ENCODE assay signal across 1 cellular context in the genomic region with DNA sequence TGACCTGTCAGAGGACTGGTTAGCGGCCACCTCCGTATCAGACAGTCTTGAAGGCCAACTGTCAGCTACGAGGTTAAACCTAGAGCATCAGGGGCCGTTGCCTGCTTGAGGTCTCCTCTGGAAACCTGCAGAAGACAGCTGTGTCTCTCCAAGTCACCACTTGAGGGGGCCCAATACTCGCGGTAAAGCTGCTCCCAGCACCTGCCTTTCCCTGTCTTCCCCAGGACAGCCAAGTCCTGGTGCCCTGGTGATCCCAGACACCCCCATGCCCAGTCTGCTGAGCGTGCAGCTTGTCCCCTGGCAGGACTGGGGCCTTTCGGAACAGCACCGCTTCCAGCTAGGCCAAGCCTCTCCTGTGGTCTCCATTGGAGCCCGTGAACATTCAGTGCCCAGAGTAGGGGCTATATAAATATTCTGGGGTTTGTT.
A peak's percentile ranks its signal among the peaks of the same experiment; 100 is the strongest.
TF ChIP-seq lines count a peak whose summit lies in the region.

No MANE protein-coding gene starts in this region.

TF ChIP-seq in HepG2, 621 proteins besides CTCF, POLR2A, EP300 and RAD21 (continued from another document and continues in another):
- TF ChIP-seq, protein P1, sequence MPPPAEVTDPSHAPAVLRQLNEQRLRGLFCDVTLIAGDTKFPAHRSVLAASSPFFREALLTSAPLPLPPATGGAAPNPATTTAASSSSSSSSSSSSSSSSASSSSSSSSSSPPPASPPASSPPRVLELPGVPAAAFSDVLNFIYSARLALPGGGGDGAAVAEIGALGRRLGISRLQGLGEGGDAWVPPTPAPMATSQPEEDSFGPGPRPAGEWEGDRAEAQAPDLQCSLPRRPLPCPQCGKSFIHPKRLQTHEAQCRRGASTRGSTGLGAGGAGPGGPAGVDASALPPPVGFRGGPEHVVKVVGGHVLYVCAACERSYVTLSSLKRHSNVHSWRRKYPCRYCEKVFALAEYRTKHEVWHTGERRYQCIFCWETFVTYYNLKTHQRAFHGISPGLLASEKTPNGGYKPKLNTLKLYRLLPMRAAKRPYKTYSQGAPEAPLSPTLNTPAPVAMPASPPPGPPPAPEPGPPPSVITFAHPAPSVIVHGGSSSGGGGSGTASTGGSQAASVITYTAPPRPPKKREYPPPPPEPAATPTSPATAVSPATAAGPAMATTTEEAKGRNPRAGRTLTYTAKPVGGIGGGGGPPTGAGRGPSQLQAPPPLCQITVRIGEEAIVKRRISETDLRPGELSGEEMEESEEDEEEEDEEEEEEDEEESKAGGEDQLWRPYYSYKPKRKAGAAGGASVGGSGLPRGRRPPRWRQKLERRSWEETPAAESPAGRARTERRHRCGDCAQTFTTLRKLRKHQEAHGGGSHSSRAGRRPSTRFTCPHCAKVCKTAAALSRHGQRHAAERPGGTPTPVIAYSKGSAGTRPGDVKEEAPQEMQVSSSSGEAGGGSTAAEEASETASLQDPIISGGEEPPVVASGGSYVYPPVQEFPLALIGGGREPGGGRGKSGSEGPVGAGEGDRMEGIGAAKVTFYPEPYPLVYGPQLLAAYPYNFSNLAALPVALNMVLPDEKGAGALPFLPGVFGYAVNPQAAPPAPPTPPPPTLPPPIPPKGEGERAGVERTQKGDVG (CRISPR knock-in tag; IDR thresholded peaks at IDR 0.05; ENCODE audit: borderline replicate concordance) = peak; percentile 24; the same call in 1 of the 2 replicates
- TF ChIP-seq ISX (CRISPR knock-in tag; conservative IDR thresholded peaks at IDR 0.05) (no peak), SUZ12 (IDR thresholded peaks at IDR 0.05; ENCODE audit: low read depth, low read length) (no peak), ZSCAN21 (CRISPR knock-in tag; IDR thresholded peaks at IDR 0.05; ENCODE audit: borderline replicate concordance) (peak; percentile 24; the same call in 1 of the 2 replicates), RXRA (CRISPR knock-in tag; IDR thresholded peaks at IDR 0.05) (0 out of 2 replicates have a peak, but pooled peaks have one; percentile 23), KLF11 (CRISPR knock-in tag; IDR thresholded peaks at IDR 0.05) (0 out of 2 replicates have a peak, but pooled peaks have one; percentile 32), ZNF44 (CRISPR knock-in tag; IDR thresholded peaks at IDR 0.05) (0 out of 2 replicates have a peak, but pooled peaks have one; percentile 8), ZBTB37 (CRISPR knock-in tag; IDR thresholded peaks at IDR 0.05) (no peak), ZNF224 (CRISPR knock-in tag; IDR thresholded peaks at IDR 0.05) (no peak), MBNL3 (CRISPR knock-in tag; conservative IDR thresholded peaks at IDR 0.05) (no peak), MED13 (CRISPR knock-in tag; IDR thresholded peaks at IDR 0.05) (no peak), CENPT (CRISPR knock-in tag; IDR thresholded peaks at IDR 0.05; ENCODE audit: low read depth) (no peak), FOXK1 (CRISPR knock-in tag; IDR thresholded peaks at IDR 0.05; ENCODE audit: borderline replicate concordance, low read depth) (no peak), RORA (CRISPR knock-in tag; IDR thresholded peaks at IDR 0.05) (no peak), SETDB1 (CRISPR knock-in tag; IDR thresholded peaks at IDR 0.05; ENCODE audit: borderline replicate concordance) (no peak), PHF21A (CRISPR knock-in tag; IDR thresholded peaks at IDR 0.05) (no peak), ZNF660 (CRISPR knock-in tag; IDR thresholded peaks at IDR 0.05; ENCODE audit: borderline replicate concordance, low read depth) (no peak), ZFP41 (CRISPR knock-in tag; IDR thresholded peaks at IDR 0.05; ENCODE audit: borderline replicate concordance) (no peak), ZNF121 (CRISPR knock-in tag; IDR thresholded peaks at IDR 0.05) (no peak), SOX6 (IDR thresholded peaks at IDR 0.05) (no peak), SOX6 (CRISPR knock-in tag; IDR thresholded peaks at IDR 0.05) (no peak), NPAS2 (CRISPR knock-in tag; IDR thresholded peaks at IDR 0.05; ENCODE audit: borderline replicate concordance) (no peak), ZNF552 (CRISPR knock-in tag; IDR thresholded peaks at IDR 0.05; ENCODE audit: borderline replicate concordance) (no peak), ZNF12 (CRISPR knock-in tag; IDR thresholded peaks at IDR 0.05) (no peak), KLF6 (CRISPR knock-in tag; IDR thresholded peaks at IDR 0.05) (0 out of 2 replicates have a peak, but pooled peaks have one; percentile 37), ZNF792 (CRISPR knock-in tag; IDR thresholded peaks at IDR 0.05) (0 out of 2 replicates have a peak, but pooled peaks have one; percentile 28), HOXA7 (CRISPR knock-in tag; IDR thresholded peaks at IDR 0.05) (no peak), ZNF230 (CRISPR knock-in tag; IDR thresholded peaks at IDR 0.05) (0 out of 2 replicates have a peak, but pooled peaks have one; percentile 41), ZEB1 (IDR thresholded peaks at IDR 0.05; ENCODE audit: insufficient replicate concordance, low read depth) (no peak), MED1 (CRISPR knock-in tag; IDR thresholded peaks at IDR 0.05) (no peak), HMGA1 (CRISPR knock-in tag; conservative IDR thresholded peaks at IDR 0.05) (no peak), JUND (CRISPR knock-in tag; IDR thresholded peaks at IDR 0.05) (no peak), FOXA3 (CRISPR knock-in tag; IDR thresholded peaks at IDR 0.05) (no peak), ZBTB7B (CRISPR knock-in tag; IDR thresholded peaks at IDR 0.05) (no peak), ZNF30 (CRISPR knock-in tag; IDR thresholded peaks at IDR 0.05) (no peak), ZNF746 (CRISPR knock-in tag; IDR thresholded peaks at IDR 0.05) (peak; percentile 46; the same call in 1 of the 2 replicates), ATM (IDR thresholded peaks at IDR 0.05; ENCODE audit: borderline replicate concordance) (no peak), RFXANK (CRISPR knock-in tag; IDR thresholded peaks at IDR 0.05) (no peak), ELF4 (CRISPR knock-in tag; IDR thresholded peaks at IDR 0.05; ENCODE audit: borderline replicate concordance) (no peak), SMARCC2 (IDR thresholded peaks at IDR 0.05) (no peak), KDM6A (CRISPR knock-in tag; IDR thresholded peaks at IDR 0.05; ENCODE audit: low read depth) (no peak), ATF1 (CRISPR knock-in tag; IDR thresholded peaks at IDR 0.05) (no peak), ZNF724P (CRISPR knock-in tag; IDR thresholded peaks at IDR 0.05; ENCODE audit: borderline replicate concordance) (no peak)
- TF ChIP-seq, protein P2, sequence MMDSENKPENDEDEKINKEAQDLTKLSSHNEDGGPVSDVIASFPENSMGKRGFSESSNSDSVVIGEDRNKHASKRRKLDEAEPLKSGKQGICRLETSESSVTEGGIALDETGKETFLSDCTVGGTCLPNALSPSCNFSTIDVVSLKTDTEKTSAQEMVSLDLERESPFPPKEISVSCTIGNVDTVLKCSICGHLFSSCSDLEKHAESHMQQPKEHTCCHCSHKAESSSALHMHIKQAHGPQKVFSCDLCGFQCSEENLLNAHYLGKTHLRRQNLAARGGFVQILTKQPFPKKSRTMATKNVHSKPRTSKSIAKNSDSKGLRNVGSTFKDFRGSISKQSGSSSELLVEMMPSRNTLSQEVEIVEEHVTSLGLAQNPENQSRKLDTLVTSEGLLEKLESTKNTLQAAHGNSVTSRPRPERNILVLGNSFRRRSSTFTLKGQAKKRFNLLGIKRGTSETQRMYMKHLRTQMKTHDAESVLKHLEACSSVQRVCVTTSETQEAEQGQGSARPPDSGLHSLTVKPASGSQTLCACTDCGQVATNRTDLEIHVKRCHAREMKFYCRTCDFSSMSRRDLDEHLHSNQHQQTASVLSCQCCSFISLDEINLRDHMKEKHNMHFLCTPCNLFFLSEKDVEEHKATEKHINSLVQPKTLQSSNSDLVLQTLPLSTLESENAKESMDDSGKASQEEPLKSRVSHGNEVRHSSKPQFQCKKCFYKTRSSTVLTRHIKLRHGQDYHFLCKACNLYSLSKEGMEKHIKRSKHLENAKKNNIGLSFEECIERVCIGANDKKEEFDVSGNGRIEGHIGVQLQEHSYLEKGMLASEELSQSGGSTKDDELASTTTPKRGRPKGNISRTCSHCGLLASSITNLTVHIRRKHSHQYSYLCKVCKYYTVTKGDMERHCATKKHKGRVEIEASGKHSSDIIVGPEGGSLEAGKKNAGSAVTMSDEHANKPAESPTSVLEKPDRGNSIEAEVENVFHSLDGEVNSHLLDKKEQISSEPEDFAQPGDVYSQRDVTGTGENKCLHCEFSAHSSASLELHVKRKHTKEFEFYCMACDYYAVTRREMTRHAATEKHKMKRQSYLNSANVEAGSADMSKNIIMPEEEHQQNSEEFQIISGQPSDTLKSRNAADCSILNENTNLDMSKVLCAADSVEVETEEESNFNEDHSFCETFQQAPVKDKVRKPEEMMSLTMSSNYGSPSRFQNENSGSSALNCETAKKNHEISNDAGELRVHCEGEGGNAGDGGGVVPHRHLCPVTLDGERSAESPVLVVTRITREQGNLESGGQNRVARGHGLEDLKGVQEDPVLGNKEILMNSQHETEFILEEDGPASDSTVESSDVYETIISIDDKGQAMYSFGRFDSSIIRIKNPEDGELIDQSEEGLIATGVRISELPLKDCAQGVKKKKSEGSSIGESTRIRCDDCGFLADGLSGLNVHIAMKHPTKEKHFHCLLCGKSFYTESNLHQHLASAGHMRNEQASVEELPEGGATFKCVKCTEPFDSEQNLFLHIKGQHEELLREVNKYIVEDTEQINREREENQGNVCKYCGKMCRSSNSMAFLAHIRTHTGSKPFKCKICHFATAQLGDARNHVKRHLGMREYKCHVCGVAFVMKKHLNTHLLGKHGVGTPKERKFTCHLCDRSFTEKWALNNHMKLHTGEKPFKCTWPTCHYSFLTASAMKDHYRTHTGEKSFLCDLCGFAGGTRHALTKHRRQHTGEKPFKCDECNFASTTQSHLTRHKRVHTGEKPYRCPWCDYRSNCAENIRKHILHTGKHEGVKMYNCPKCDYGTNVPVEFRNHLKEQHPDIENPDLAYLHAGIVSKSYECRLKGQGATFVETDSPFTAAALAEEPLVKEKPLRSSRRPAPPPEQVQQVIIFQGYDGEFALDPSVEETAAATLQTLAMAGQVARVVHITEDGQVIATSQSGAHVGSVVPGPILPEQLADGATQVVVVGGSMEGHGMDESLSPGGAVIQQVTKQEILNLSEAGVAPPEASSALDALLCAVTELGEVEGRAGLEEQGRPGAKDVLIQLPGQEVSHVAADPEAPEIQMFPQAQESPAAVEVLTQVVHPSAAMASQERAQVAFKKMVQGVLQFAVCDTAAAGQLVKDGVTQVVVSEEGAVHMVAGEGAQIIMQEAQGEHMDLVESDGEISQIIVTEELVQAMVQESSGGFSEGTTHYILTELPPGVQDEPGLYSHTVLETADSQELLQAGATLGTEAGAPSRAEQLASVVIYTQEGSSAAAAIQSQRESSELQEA (CRISPR knock-in tag; IDR thresholded peaks at IDR 0.05; ENCODE audit: not compliant biosample characterization) = no peak
- TF ChIP-seq, protein P3, sequence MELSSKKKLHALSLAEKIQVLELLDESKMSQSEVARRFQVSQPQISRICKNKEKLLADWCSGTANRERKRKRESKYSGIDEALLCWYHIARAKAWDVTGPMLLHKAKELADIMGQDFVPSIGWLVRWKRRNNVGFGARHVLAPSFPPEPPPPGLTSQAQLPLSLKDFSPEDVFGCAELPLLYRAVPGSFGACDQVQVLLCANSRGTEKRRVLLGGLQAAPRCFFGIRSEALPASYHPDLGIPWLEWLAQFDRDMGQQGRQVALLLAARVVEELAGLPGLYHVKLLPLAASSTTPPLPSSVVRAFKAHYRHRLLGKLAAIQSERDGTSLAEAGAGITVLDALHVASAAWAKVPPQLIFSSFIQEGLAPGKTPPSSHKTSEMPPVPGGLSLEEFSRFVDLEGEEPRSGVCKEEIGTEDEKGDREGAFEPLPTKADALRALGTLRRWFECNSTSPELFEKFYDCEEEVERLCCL (CRISPR knock-in tag; IDR thresholded peaks at IDR 0.05; ENCODE audit: borderline replicate concordance) = no peak
- TF ChIP-seq, protein P4, sequence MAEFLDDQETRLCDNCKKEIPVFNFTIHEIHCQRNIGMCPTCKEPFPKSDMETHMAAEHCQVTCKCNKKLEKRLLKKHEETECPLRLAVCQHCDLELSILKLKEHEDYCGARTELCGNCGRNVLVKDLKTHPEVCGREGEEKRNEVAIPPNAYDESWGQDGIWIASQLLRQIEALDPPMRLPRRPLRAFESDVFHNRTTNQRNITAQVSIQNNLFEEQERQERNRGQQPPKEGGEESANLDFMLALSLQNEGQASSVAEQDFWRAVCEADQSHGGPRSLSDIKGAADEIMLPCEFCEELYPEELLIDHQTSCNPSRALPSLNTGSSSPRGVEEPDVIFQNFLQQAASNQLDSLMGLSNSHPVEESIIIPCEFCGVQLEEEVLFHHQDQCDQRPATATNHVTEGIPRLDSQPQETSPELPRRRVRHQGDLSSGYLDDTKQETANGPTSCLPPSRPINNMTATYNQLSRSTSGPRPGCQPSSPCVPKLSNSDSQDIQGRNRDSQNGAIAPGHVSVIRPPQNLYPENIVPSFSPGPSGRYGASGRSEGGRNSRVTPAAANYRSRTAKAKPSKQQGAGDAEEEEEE (CRISPR knock-in tag; IDR thresholded peaks at IDR 0.05; ENCODE audit: borderline replicate concordance) = no peak
- TF ChIP-seq, protein P5, sequence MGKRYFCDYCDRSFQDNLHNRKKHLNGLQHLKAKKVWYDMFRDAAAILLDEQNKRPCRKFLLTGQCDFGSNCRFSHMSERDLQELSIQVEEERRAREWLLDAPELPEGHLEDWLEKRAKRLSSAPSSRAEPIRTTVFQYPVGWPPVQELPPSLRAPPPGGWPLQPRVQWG (CRISPR knock-in tag; IDR thresholded peaks at IDR 0.05; ENCODE audit: borderline replicate concordance, low read depth) = no peak
- TF ChIP-seq, protein P6, sequence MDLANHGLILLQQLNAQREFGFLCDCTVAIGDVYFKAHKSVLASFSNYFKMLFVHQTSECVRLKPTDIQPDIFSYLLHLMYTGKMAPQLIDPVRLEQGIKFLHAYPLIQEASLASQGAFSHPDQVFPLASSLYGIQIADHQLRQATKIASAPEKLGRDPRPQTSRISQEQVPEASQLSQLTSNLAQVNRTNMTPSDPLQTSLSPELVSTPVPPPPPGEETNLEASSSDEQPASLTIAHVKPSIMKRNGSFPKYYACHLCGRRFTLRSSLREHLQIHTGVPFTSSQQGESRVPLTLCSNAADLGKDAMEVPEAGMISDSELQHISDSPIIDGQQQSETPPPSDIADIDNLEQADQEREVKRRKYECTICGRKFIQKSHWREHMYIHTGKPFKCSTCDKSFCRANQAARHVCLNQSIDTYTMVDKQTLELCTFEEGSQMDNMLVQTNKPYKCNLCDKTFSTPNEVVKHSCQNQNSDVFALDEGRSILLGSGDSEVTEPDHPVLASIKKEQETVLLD (CRISPR knock-in tag; IDR thresholded peaks at IDR 0.05; ENCODE audit: low read depth) = no peak
- TF ChIP-seq, protein P7, sequence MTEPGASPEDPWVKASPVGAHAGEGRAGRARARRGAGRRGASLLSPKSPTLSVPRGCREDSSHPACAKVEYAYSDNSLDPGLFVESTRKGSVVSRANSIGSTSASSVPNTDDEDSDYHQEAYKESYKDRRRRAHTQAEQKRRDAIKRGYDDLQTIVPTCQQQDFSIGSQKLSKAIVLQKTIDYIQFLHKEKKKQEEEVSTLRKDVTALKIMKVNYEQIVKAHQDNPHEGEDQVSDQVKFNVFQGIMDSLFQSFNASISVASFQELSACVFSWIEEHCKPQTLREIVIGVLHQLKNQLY (CRISPR knock-in tag; IDR thresholded peaks at IDR 0.05) = no peak
